29 cellular contexts compared by ENCODE assay signal in the genomic region with DNA sequence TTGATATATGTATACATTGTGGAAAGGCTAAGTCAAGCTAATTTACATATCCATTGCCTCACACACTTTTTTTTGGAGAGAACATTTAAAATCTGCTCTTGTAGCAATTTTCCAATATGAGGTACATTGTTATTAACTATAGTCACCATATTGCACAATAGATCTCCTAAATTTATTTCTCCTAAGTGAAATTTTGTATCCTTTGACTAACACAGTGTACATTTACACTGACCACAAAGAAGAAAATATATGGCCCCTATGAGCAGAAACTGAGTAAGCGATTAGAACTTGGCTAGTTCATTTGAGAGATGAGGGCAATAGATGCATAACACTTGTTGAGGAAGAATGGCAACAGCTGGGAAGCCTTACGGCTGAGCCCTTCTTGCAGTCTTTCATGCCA. TPM values are rescaled to one million over a fixed set of nuclear protein-coding genes. Genes with fewer than 3 reads are reported as not detected.
DNase-seq lines count a peak whose midpoint lies in the region; ATAC-seq and TF ChIP-seq lines count a peak whose summit lies in the region.
"Had no signal": no experiment of that assay in that cellular context is flagged by ENCODE, and none has a peak within 500 bp of the region (broad histone marks: within the 10 kb centered on the region; RNA-seq: fewer than 3 reads in every experiment).

No MANE protein-coding gene starts in this region.

- TF ChIP-seq CTCF in AG10803 (conservative IDR thresholded peaks at IDR 0.05; ENCODE audit: low read length): no peak
- no peak for TF ChIP-seq CTCF in cardiac fibroblast (IDR thresholded peaks at IDR 0.05; ENCODE audit: low read depth, low read length)
- no peak for TF ChIP-seq CTCF in left lung (IDR thresholded peaks at IDR 0.05)

- no peaks in the 10 kb centered on the region for H3K4me1 ChIP-seq in left lung
- H3K4me1 ChIP-seq: BLaER1 treated with 17β-estradiol and CSF1 and Interleukin-3, amounts not matched to agents 10 nM and 100 nM; spleen; thyroid gland had no signal

- no peaks in the 10 kb centered on the region for H3K36me3 ChIP-seq in left lung
- H3K36me3 ChIP-seq: BLaER1 treated with 17β-estradiol and CSF1 and Interleukin-3, amounts not matched to agents 10 nM and 100 nM; brain microvascular endothelial cell; right atrium auricular region; spleen; stomach; thyroid gland had no signal

- peak; percentile 83 for DNase-seq in AG10803 (ENCODE audit: low read depth)
- peak; percentile 54 for DNase-seq in HS-5 (ENCODE audit: low read depth)
- peak; percentile 48 to 63 for DNase-seq in cardiac fibroblast (ENCODE audit: low read depth in 2 of 2)
- no peak for DNase-seq in left lung
- no peak for DNase-seq in DMS153 treated with DMSO at 0.1 percent for 48 hours (lab: John Stamatoyannopoulos, UW; ENCODE audit: unreplicated experiment)
- no peak for DNase-seq in activated CD4-positive, alpha-beta T cell treated with anti-CD3 and anti-CD28 coated beads for 48 hours
- DNase-seq: activated B cell treated with CpG ODN at 0.5 μM for 24 hours; activated CD4-positive, alpha-beta T cell treated with anti-CD3 and anti-CD28 coated beads, Interleukin-2, amount 50 U/mL, for 1 hour; activated naive CD8-positive, alpha-beta T cell treated with anti-CD3 and anti-CD28 coated beads, Interleukin-2, amount 50 U/mL, for 24 hours; activated T-cell treated with anti-CD3 and anti-CD28 coated beads, Interleukin-2, amount 50 U/mL, for 48 hours; brain microvascular endothelial cell; DMS79; dorsolateral prefrontal cortex; left ventricle myocardium superior; MV-4-11; NCI-H1436 treated with DMSO at 0.1 percent for 48 hours; NCI-H226; NCI-H526 treated with DMSO at 0.1 percent for 48 hours; PC-9; posterior cingulate gyrus; spleen; stomach; thyroid gland had no signal

- no peak overlapping the region for H3K4me3 ChIP-seq in AG10803 (ENCODE audit: low read length)
- H3K4me3 ChIP-seq in cardiac fibroblast (replicated peaks in 1 of 2; ENCODE audit: low read depth in 2 of 2, low read length in 2 of 2): no peak overlapping the region
- H3K4me3 ChIP-seq in left lung: no peak overlapping the region
- H3K4me3 ChIP-seq: BLaER1 treated with 17β-estradiol and CSF1 and Interleukin-3, amounts not matched to agents 10 nM and 100 nM; dorsolateral prefrontal cortex; PC-9; right atrium auricular region; SK-N-MC; spleen; stomach; thyroid gland had no signal

- intact Hi-C loops in left lung (cut with DNase I): no loop called here

- ATAC-seq in left lung: peak; percentile 18
- no peak for ATAC-seq in HG03039 (IDR thresholded peaks at IDR 0.05; ENCODE audit: unreplicated experiment)
- ATAC-seq in GM21528 (IDR thresholded peaks at IDR 0.05; ENCODE audit: low FRiP score, unreplicated experiment): no peak
- ATAC-seq: activated naive CD8-positive, alpha-beta T cell treated with anti-CD3 and anti-CD28 coated beads, Interleukin-2, amount 50 U/mL, for 24 hours; left ventricle myocardium superior had no signal

- no peaks in the 10 kb centered on the region for H3K27me3 ChIP-seq in left lung
- H3K27me3 ChIP-seq: BLaER1 treated with 17β-estradiol and CSF1 and Interleukin-3, amounts not matched to agents 10 nM and 100 nM; brain microvascular endothelial cell; dorsolateral prefrontal cortex; right atrium auricular region; spleen; stomach; thyroid gland had no signal

- H3K9me3 ChIP-seq in left lung: no peaks in the 10 kb centered on the region
- H3K9me3 ChIP-seq: BLaER1 treated with 17β-estradiol and CSF1 and Interleukin-3, amounts not matched to agents 10 nM and 100 nM; right atrium auricular region; spleen; stomach; thyroid gland had no signal

- H3K27ac ChIP-seq in left lung: no peak overlapping the region
- H3K27ac ChIP-seq: BLaER1 treated with 17β-estradiol and CSF1 and Interleukin-3, amounts not matched to agents 10 nM and 100 nM; brain microvascular endothelial cell; dorsolateral prefrontal cortex; PC-9; right atrium auricular region; SK-N-MC; spleen; stomach; thyroid gland had no signal

RNA-seq across cellular contexts. Expression of gene GUCY1B1, which starts 20.3 kb away (rescaled TPM):
- 10 to 100 TPM; 20.8 to 23.2 TPM for total RNA-seq in left lung
- total RNA-seq: A673 had no signal

Comparison
In these comparisons a context has a peak if more than half of its experiments do, and no peak if none do; other contexts are left out.
1. DNase-seq: peak in AG10803 (single experiment), HS-5 (single experiment) and cardiac fibroblast (2 of 2); none in left lung (0 of 2), DMS153 treated with DMSO at 0.1 percent for 48 hours (single experiment) and activated CD4-positive, alpha-beta T cell treated with anti-CD3 and anti-CD28 coated beads for 48 hours (single experiment).